ENCODE assay signal across 1 cellular context in the genomic region with DNA sequence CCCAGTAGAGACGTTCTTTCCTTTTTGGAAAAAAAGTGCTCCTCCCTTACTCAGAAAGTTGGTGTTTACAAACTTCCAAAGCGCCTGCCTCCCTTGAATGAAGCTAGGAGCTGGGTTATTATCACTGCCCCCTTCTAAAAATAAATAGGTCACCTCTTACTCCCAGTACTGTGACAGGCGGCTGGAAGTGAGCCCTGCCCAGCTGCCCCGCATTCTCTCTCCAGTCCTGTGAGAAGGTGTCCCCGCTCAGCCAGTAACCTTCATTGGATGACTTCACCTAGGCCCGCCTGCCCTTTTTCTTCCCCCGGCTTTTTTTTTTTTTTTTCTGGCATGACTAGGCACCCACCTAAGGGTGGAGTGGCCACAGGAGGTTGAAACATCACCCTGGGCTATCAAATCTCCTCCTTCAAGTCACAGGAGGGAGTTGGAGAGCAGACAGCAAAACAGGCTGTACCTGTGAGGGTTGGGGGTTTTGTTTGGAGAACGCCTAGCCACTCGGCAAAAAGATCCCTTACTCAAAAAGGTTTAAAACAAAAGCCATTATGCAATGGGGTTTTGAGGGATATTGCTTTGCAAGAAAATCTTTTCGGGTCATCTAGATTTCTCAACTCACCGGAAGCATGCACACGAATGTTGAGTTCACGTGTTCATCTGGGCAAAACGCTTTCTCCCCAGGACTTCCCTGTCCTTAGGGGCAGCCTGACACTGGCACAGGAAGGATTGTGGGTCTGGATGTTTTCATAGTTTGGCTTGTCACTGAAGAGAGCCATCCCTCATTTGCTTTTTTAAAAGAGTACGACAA.
TF ChIP-seq lines count a peak whose summit lies in the region.

No MANE protein-coding gene starts in this region.

TF ChIP-seq in H1, 55 proteins besides CTCF, POLR2A, EP300 and RAD21 (continued from another document):
- TF ChIP-seq BRCA1 (IDR thresholded peaks at IDR 0.05; ENCODE audit: low read depth, low read length) (no peak), GABPA (IDR thresholded peaks at IDR 0.05; ENCODE audit: borderline replicate concordance, insufficient read depth, low read length) (no peak), USF2 (IDR thresholded peaks at IDR 0.05; ENCODE audit: low read length) (no peak), CEBPB (IDR thresholded peaks at IDR 0.05; ENCODE audit: low read depth, low read length) (no peak)
- TF ChIP-seq, protein P1, sequence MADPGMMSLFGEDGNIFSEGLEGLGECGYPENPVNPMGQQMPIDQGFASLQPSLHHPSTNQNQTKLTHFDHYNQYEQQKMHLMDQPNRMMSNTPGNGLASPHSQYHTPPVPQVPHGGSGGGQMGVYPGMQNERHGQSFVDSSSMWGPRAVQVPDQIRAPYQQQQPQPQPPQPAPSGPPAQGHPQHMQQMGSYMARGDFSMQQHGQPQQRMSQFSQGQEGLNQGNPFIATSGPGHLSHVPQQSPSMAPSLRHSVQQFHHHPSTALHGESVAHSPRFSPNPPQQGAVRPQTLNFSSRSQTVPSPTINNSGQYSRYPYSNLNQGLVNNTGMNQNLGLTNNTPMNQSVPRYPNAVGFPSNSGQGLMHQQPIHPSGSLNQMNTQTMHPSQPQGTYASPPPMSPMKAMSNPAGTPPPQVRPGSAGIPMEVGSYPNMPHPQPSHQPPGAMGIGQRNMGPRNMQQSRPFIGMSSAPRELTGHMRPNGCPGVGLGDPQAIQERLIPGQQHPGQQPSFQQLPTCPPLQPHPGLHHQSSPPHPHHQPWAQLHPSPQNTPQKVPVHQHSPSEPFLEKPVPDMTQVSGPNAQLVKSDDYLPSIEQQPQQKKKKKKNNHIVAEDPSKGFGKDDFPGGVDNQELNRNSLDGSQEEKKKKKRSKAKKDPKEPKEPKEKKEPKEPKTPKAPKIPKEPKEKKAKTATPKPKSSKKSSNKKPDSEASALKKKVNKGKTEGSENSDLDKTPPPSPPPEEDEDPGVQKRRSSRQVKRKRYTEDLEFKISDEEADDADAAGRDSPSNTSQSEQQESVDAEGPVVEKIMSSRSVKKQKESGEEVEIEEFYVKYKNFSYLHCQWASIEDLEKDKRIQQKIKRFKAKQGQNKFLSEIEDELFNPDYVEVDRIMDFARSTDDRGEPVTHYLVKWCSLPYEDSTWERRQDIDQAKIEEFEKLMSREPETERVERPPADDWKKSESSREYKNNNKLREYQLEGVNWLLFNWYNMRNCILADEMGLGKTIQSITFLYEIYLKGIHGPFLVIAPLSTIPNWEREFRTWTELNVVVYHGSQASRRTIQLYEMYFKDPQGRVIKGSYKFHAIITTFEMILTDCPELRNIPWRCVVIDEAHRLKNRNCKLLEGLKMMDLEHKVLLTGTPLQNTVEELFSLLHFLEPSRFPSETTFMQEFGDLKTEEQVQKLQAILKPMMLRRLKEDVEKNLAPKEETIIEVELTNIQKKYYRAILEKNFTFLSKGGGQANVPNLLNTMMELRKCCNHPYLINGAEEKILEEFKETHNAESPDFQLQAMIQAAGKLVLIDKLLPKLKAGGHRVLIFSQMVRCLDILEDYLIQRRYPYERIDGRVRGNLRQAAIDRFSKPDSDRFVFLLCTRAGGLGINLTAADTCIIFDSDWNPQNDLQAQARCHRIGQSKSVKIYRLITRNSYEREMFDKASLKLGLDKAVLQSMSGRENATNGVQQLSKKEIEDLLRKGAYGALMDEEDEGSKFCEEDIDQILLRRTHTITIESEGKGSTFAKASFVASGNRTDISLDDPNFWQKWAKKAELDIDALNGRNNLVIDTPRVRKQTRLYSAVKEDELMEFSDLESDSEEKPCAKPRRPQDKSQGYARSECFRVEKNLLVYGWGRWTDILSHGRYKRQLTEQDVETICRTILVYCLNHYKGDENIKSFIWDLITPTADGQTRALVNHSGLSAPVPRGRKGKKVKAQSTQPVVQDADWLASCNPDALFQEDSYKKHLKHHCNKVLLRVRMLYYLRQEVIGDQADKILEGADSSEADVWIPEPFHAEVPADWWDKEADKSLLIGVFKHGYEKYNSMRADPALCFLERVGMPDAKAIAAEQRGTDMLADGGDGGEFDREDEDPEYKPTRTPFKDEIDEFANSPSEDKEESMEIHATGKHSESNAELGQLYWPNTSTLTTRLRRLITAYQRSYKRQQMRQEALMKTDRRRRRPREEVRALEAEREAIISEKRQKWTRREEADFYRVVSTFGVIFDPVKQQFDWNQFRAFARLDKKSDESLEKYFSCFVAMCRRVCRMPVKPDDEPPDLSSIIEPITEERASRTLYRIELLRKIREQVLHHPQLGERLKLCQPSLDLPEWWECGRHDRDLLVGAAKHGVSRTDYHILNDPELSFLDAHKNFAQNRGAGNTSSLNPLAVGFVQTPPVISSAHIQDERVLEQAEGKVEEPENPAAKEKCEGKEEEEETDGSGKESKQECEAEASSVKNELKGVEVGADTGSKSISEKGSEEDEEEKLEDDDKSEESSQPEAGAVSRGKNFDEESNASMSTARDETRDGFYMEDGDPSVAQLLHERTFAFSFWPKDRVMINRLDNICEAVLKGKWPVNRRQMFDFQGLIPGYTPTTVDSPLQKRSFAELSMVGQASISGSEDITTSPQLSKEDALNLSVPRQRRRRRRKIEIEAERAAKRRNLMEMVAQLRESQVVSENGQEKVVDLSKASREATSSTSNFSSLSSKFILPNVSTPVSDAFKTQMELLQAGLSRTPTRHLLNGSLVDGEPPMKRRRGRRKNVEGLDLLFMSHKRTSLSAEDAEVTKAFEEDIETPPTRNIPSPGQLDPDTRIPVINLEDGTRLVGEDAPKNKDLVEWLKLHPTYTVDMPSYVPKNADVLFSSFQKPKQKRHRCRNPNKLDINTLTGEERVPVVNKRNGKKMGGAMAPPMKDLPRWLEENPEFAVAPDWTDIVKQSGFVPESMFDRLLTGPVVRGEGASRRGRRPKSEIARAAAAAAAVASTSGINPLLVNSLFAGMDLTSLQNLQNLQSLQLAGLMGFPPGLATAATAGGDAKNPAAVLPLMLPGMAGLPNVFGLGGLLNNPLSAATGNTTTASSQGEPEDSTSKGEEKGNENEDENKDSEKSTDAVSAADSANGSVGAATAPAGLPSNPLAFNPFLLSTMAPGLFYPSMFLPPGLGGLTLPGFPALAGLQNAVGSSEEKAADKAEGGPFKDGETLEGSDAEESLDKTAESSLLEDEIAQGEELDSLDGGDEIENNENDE (IDR thresholded peaks at IDR 0.05; ENCODE audit: insufficient replicate concordance, low read length) = no peak
TF ChIP-seq in H1: peak in this region for 2.
